Comparison of ENCODE assay signal across 9 cellular contexts in genomic region chr4:98260047-98260578, GRCh38. TPM values are rescaled to one million over a fixed set of nuclear protein-coding genes. Genes with fewer than 3 reads are reported as not detected.
A peak's percentile ranks its signal among the peaks of the same experiment; 100 is the strongest.
DNase-seq lines count a peak whose midpoint lies in the region; ATAC-seq, FAIRE-seq and TF ChIP-seq lines count a peak whose summit lies in the region.
"Had no signal": no experiment of that assay in that cellular context is flagged by ENCODE, and none has a peak within 500 bp of the region (broad histone marks: within the 10 kb centered on the region; RNA-seq: fewer than 3 reads in every experiment).

No MANE protein-coding gene starts in this region.

- H3K18ac ChIP-seq in H9 (ENCODE audit: insufficient read length, low read depth, low read length): peak overlapping the region; percentile 99

- H3K79me1 ChIP-seq in H9 (ENCODE audit: insufficient read depth, low read depth, low read length, poor library complexity, severe bottlenecking): no peaks in the 10 kb centered on the region

- H3K27me3 Mint-ChIP-seq in H9 (ENCODE audit: low read depth): no peaks in the 10 kb centered on the region
- H3K27me3 Mint-ChIP-seq in activated CD4-positive, alpha-beta T cell treated with anti-CD3 and anti-CD28 coated beads for 36 hours: no peaks in the 10 kb centered on the region

- H3K56ac ChIP-seq in H9 (ENCODE audit: insufficient read length, low read depth, low read length): no peak overlapping the region

- POLR2A ChIA-PET in activated CD4-positive, alpha-beta T cell treated with anti-CD3 and anti-CD28 coated beads for 36 hours (lab: Charles Lee): no interaction called here

- peaks cover 6% of the 10 kb centered on the region; the same call in 1 of the 2 replicates for H3K79me2 ChIP-seq in H9 (ENCODE audit: insufficient read depth, low read length)

- peaks cover 0 to 2% (median 2%) of the 10 kb centered on the region in 3 experiments; a peak in 1 of 7 replicates for H3K36me3 Mint-ChIP-seq in H9 (ENCODE audit: insufficient read depth in 1 of 3, low read depth in 3 of 3)
- peaks cover 8% of the 10 kb centered on the region for H3K36me3 Mint-ChIP-seq in activated CD4-positive, alpha-beta T cell treated with anti-CD3 and anti-CD28 coated beads for 36 hours (ENCODE audit: low read depth)

- H4K5ac ChIP-seq in H9 (ENCODE audit: insufficient read length, low read depth, low read length): peak overlapping the region; percentile 90

- CTCF ChIA-PET in activated CD4-positive, alpha-beta T cell treated with anti-CD3 and anti-CD28 coated beads for 36 hours (lab: Charles Lee): interaction anchor here (1.4 to 1.5 kb wide), 2 partner anchors 9 to 117 kb away, joined by 3 to 4 read pairs; partner anchors contain the start of gene STPG2

- peak overlapping the region; percentile 33 for H4K8ac ChIP-seq in H9 (replicated peaks; ENCODE audit: insufficient read length, low read depth, low read length)

- H3K27me3 ChIP-seq in H9 (ENCODE audit: insufficient read depth, low read length) (no peaks in the 10 kb centered on the region), mucosa of stomach (ENCODE audit: control insufficient read depth, insufficient read depth, low read length) (no peaks in the 10 kb centered on the region), suprapubic skin (no peaks in the 10 kb centered on the region)

- DNase-seq in GM12892 (ENCODE audit: insufficient read length): peak; percentile 15
- DNase-seq in H9: peak; percentile 62
- peak; percentile 27 to 50 for DNase-seq in Kasumi-1 (lab: John Stamatoyannopoulos, UW)
- DNase-seq in activated CD4-positive, alpha-beta T cell treated with anti-CD3 and anti-CD28 coated beads for 36 hours: peak; percentile 60
- DNase-seq in epithelial cell of proximal tubule (ENCODE audit: low read depth): no peak
- DNase-seq in suprapubic skin (ENCODE audit: low spot score in 2 of 2): peak; percentile 71 to 82
- no peak for DNase-seq in SHP77 (lab: John Stamatoyannopoulos, UW)

- H3K4me3 ChIP-seq in epithelial cell of proximal tubule (ENCODE audit: low read depth, low read length) (peak overlapping the region; percentile 85), mucosa of stomach (ENCODE audit: low read length) (peak overlapping the region; percentile 86), suprapubic skin (peak overlapping the region; percentile 93)

- H4K20me1 ChIP-seq in H9 (ENCODE audit: control insufficient read depth, insufficient read depth, insufficient read length): no peaks in the 10 kb centered on the region

- no peak overlapping the region for H3T11ph ChIP-seq in H9 (ENCODE audit: low read length)

- TF ChIP-seq POLR2A in GM12892 (IDR thresholded peaks at IDR 0.05; ENCODE audit: low read depth, low read length) (no peak), suprapubic skin (IDR thresholded peaks at IDR 0.05) (no peak)

- H2BK5ac ChIP-seq in H9 (ENCODE audit: insufficient read length, low read length): peak overlapping the region; percentile 79

- H3K27ac Mint-ChIP-seq in H9: peak overlapping the region; percentile 97 to 98 (median 97)
- H3K27ac Mint-ChIP-seq in activated CD4-positive, alpha-beta T cell treated with anti-CD3 and anti-CD28 coated beads for 36 hours: peak overlapping the region; percentile 95

- peak; percentile 5 for ATAC-seq in activated CD4-positive, alpha-beta T cell treated with anti-CD3 and anti-CD28 coated beads for 36 hours

- H3K23ac ChIP-seq in H9 (ENCODE audit: insufficient read length, low read depth, low read length): no peak overlapping the region

- H3K14ac ChIP-seq in H9 (ENCODE audit: insufficient read depth, low read length): peak overlapping the region; percentile 98

- peak overlapping the region; percentile 97 for H3K9ac ChIP-seq in H9 (ENCODE audit: extremely low read depth, insufficient read length, low read length)
- peak overlapping the region; percentile 96 for H3K9ac ChIP-seq in mucosa of stomach (ENCODE audit: low read length)

- H3K4me1 Mint-ChIP-seq in H9: peaks cover 18 to 26% of the 10 kb centered on the region in 2 experiments
- peaks cover 43% of the 10 kb centered on the region for H3K4me1 Mint-ChIP-seq in activated CD4-positive, alpha-beta T cell treated with anti-CD3 and anti-CD28 coated beads for 36 hours

- no peak overlapping the region for H2BK120ac ChIP-seq in H9 (ENCODE audit: low read depth, low read length, poor library complexity, severe bottlenecking)

- H2BK20ac ChIP-seq in H9 (ENCODE audit: low read depth, low read length, poor library complexity, severe bottlenecking): no peak overlapping the region

- peak overlapping the region; percentile 84 to 92 for H3K4me3 Mint-ChIP-seq in H9
- H3K4me3 Mint-ChIP-seq in activated CD4-positive, alpha-beta T cell treated with anti-CD3 and anti-CD28 coated beads for 36 hours: peak overlapping the region; percentile 91

- H2AFZ ChIP-seq in H9 (ENCODE audit: low read length): no peak overlapping the region

- peaks cover 15% of the 10 kb centered on the region for H3K23me2 ChIP-seq in H9 (ENCODE audit: insufficient read length, low read depth, low read length, poor library complexity, severe bottlenecking)

- peak overlapping the region; percentile 27 for H4K91ac ChIP-seq in H9 (ENCODE audit: insufficient read length, low read depth, low read length)

- H3K27ac ChIP-seq in H9 (ENCODE audit: insufficient read length, low read depth, low read length): peak overlapping the region; percentile 82
- peak overlapping the region; percentile 97 for H3K27ac ChIP-seq in suprapubic skin

- WGBS in H9 (ENCODE audit: extremely low coverage, insufficient read length, low lambda C conversion rate): no CpG with 5 or more reads among the region's 24 CpGs
- WGBS in suprapubic skin: 0% methylated on average over 9 of the region's 24 CpGs

- no peak overlapping the region for H3K4ac ChIP-seq in H9 (ENCODE audit: low read depth, low read length)

- H3K4me1 ChIP-seq in H9 (ENCODE audit: insufficient read depth, low read length) (peaks cover 7% of the 10 kb centered on the region; the same call in 1 of the 2 replicates), mucosa of stomach (ENCODE audit: control insufficient read depth, insufficient read depth, low read length) (peaks cover 12% of the 10 kb centered on the region), suprapubic skin (peaks cover 20% of the 10 kb centered on the region)

- no peak overlapping the region for H2AK5ac ChIP-seq in H9 (ENCODE audit: insufficient read length, low read length)

- 0 out of 5 replicates have a peak, but pooled peaks cover 0 to 2% of the 10 kb centered on the region in 2 experiments for H3K9me3 Mint-ChIP-seq in H9
- H3K9me3 Mint-ChIP-seq in activated CD4-positive, alpha-beta T cell treated with anti-CD3 and anti-CD28 coated beads for 36 hours (ENCODE audit: low read depth): peaks cover 1% of the 10 kb centered on the region

- TF ChIP-seq EP300 in suprapubic skin (IDR thresholded peaks at IDR 0.05): no peak

- H3K36me3 ChIP-seq in mucosa of stomach (ENCODE audit: control insufficient read depth, insufficient read depth, low read length): no peaks in the 10 kb centered on the region
- no peaks in the 10 kb centered on the region for H3K36me3 ChIP-seq in suprapubic skin

- H3K9me3 ChIP-seq in H9 (ENCODE audit: control insufficient read depth, low read depth, low read length): no peaks in the 10 kb centered on the region
- H3K9me3 ChIP-seq in mucosa of stomach (ENCODE audit: control insufficient read depth, low read length): no peaks in the 10 kb centered on the region
- no peaks in the 10 kb centered on the region for H3K9me3 ChIP-seq in suprapubic skin

- H2BK15ac ChIP-seq in H9 (ENCODE audit: low read depth, low read length): no peak overlapping the region

- intact Hi-C loops in activated CD4-positive, alpha-beta T cell treated with anti-CD3 and anti-CD28 coated beads for 36 hours (cut with DNase I, micrococcal nuclease): loop anchor here (1.0 to 10.0 kb wide), 13 partner anchors 29 to 1687 kb away; partner anchors contain the start of genes ADH5 (in 1 of the 2), DNAJB14 (in 1 of the 2), EIF4E (in 1 of the 2) and STPG2 (in 1 of the 2)

- TF ChIP-seq CTCF in H9 (conservative IDR thresholded peaks at IDR 0.05) (no peak), epithelial cell of proximal tubule (conservative IDR thresholded peaks at IDR 0.05; ENCODE audit: low read depth, low read length) (no peak), suprapubic skin (IDR thresholded peaks at IDR 0.05) (no peak)

- peak; percentile 84 for FAIRE-seq in GM12892 (lab: Jason Lieb, UNC)
- FAIRE-seq: endometrium had no signal

- H3K4me2 ChIP-seq in H9 (ENCODE audit: insufficient read depth, insufficient read length, low read length): peak overlapping the region; percentile 94

- H2BK12ac ChIP-seq in H9 (ENCODE audit: insufficient read length, low read depth, low read length): peak overlapping the region; percentile 63

RNA-seq across cellular contexts. Expression of gene RAP1GDS1, which starts 1.1 kb away (rescaled TPM):
- polyA plus RNA-seq in GM12892 (2012; ENCODE audit: missing spikeins): 17.2 TPM
- 25.1 and 25.2 TPM in 2 replicates for total RNA-seq in H9 (2021)
- total RNA-seq in activated CD4-positive, alpha-beta T cell treated with anti-CD3 and anti-CD28 coated beads for 36 hours: 10 to 100 TPM; 41.4 to 50.5 TPM
- 32.4 and 44.5 TPM in 2 replicates for total RNA-seq in epithelial cell of proximal tubule
- 10 to 100 TPM; 17.8 to 28.6 (median 27.1) TPM for total RNA-seq in suprapubic skin

Comparison
In these comparisons a context has a peak if more than half of its experiments do, and no peak if none do; other contexts are left out.
1. DNase-seq: peak in GM12892 (single experiment), H9 (single experiment), Kasumi-1 (2 of 2), activated CD4-positive, alpha-beta T cell treated with anti-CD3 and anti-CD28 coated beads for 36 hours (single experiment) and suprapubic skin (2 of 2); none in epithelial cell of proximal tubule (single experiment) and SHP77 (0 of 2).
2. Peak in every context shown above with its lines, with median percentiles within 50 percentile points of each other: H3K4me3 ChIP-seq.